Comparison of ENCODE assay signal across 1 cellular context in the genomic region with DNA sequence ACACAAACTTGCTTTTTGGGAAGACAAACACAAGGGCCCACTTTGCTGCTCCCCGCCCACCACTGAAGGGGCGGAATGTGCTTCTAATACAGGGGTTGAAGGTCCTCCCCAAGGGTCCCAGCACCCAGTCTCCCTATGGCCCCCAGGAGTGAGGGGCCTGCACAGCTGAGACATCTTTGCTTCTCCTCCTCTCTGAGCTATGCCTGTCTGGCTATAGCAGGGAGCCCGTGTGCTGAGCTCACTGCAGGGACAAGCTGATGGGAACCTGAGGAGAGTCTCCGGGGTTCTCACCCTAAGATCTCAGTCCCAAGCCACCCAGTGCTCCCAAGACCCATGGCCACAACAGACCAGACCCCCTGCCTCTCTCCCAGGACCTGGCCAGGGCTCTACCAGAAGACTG.
TF ChIP-seq lines count a peak whose summit lies in the region.

No MANE protein-coding gene starts in this region.

TF ChIP-seq in GM23338, 12 proteins besides CTCF, POLR2A, EP300 and RAD21 (continued from another document):
- TF ChIP-seq, protein P1, sequence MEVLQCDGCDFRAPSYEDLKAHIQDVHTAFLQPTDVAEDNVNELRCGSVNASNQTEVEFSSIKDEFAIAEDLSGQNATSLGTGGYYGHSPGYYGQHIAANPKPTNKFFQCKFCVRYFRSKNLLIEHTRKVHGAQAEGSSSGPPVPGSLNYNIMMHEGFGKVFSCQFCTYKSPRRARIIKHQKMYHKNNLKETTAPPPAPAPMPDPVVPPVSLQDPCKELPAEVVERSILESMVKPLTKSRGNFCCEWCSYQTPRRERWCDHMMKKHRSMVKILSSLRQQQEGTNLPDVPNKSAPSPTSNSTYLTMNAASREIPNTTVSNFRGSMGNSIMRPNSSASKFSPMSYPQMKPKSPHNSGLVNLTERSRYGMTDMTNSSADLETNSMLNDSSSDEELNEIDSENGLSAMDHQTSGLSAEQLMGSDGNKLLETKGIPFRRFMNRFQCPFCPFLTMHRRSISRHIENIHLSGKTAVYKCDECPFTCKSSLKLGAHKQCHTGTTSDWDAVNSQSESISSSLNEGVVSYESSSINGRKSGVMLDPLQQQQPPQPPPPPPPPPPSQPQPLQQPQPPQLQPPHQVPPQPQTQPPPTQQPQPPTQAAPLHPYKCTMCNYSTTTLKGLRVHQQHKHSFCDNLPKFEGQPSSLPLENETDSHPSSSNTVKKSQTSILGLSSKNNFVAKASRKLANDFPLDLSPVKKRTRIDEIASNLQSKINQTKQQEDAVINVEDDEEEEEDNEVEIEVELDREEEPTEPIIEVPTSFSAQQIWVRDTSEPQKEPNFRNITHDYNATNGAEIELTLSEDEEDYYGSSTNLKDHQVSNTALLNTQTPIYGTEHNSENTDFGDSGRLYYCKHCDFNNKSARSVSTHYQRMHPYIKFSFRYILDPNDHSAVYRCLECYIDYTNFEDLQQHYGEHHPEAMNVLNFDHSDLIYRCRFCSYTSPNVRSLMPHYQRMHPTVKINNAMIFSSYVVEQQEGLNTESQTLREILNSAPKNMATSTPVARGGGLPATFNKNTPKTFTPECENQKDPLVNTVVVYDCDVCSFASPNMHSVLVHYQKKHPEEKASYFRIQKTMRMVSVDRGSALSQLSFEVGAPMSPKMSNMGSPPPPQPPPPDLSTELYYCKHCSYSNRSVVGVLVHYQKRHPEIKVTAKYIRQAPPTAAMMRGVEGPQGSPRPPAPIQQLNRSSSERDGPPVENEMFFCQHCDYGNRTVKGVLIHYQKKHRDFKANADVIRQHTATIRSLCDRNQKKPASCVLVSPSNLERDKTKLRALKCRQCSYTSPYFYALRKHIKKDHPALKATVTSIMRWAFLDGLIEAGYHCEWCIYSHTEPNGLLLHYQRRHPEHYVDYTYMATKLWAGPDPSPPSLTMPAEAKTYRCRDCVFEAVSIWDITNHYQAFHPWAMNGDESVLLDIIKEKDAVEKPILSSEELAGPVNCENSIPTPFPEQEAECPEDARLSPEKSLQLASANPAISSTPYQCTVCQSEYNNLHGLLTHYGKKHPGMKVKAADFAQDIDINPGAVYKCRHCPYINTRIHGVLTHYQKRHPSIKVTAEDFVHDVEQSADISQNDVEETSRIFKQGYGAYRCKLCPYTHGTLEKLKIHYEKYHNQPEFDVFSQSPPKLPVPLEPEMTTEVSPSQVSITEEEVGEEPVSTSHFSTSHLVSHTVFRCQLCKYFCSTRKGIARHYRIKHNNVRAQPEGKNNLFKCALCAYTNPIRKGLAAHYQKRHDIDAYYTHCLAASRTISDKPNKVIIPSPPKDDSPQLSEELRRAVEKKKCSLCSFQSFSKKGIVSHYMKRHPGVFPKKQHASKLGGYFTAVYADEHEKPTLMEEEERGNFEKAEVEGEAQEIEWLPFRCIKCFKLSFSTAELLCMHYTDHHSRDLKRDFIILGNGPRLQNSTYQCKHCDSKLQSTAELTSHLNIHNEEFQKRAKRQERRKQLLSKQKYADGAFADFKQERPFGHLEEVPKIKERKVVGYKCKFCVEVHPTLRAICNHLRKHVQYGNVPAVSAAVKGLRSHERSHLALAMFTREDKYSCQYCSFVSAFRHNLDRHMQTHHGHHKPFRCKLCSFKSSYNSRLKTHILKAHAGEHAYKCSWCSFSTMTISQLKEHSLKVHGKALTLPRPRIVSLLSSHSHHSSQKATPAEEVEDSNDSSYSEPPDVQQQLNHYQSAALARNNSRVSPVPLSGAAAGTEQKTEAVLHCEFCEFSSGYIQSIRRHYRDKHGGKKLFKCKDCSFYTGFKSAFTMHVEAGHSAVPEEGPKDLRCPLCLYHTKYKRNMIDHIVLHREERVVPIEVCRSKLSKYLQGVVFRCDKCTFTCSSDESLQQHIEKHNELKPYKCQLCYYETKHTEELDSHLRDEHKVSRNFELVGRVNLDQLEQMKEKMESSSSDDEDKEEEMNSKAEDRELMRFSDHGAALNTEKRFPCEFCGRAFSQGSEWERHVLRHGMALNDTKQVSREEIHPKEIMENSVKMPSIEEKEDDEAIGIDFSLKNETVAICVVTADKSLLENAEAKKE (CRISPR knock-in tag; IDR thresholded peaks at IDR 0.05), result no peak
- TF ChIP-seq STAT1 (IDR thresholded peaks at IDR 0.05; ENCODE audit: unreplicated experiment) (no peak), NANOG (IDR thresholded peaks at IDR 0.05; ENCODE audit: borderline replicate concordance) (no peak)
- TF ChIP-seq, protein P2, sequence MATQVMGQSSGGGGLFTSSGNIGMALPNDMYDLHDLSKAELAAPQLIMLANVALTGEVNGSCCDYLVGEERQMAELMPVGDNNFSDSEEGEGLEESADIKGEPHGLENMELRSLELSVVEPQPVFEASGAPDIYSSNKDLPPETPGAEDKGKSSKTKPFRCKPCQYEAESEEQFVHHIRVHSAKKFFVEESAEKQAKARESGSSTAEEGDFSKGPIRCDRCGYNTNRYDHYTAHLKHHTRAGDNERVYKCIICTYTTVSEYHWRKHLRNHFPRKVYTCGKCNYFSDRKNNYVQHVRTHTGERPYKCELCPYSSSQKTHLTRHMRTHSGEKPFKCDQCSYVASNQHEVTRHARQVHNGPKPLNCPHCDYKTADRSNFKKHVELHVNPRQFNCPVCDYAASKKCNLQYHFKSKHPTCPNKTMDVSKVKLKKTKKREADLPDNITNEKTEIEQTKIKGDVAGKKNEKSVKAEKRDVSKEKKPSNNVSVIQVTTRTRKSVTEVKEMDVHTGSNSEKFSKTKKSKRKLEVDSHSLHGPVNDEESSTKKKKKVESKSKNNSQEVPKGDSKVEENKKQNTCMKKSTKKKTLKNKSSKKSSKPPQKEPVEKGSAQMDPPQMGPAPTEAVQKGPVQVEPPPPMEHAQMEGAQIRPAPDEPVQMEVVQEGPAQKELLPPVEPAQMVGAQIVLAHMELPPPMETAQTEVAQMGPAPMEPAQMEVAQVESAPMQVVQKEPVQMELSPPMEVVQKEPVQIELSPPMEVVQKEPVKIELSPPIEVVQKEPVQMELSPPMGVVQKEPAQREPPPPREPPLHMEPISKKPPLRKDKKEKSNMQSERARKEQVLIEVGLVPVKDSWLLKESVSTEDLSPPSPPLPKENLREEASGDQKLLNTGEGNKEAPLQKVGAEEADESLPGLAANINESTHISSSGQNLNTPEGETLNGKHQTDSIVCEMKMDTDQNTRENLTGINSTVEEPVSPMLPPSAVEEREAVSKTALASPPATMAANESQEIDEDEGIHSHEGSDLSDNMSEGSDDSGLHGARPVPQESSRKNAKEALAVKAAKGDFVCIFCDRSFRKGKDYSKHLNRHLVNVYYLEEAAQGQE (IDR thresholded peaks at IDR 0.05; ENCODE audit: unreplicated experiment), result no peak
TF ChIP-seq in GM23338: peak in this region for 0.
